11 cellular contexts compared by ENCODE assay signal in genomic region chr1:206814716-206815341, GRCh38. TPM values are rescaled to one million over a fixed set of nuclear protein-coding genes. Genes with fewer than 3 reads are reported as not detected.
A peak's percentile ranks its signal among the peaks of the same experiment; 100 is the strongest.
DNase-seq lines count a peak whose midpoint lies in the region; ATAC-seq, FAIRE-seq and TF ChIP-seq lines count a peak whose summit lies in the region.
"Had no signal": no experiment of that assay in that cellular context is flagged by ENCODE, and none has a peak within 500 bp of the region (broad histone marks: within the 10 kb centered on the region; RNA-seq: fewer than 3 reads in every experiment).

No MANE protein-coding gene starts in this region.

- peak; percentile 59 to 81 (median 68) for ATAC-seq in right lobe of liver
- no peak for ATAC-seq in upper lobe of right lung
- ATAC-seq in activated CD8-positive, alpha-beta T cell treated with anti-CD3 and anti-CD28 coated beads, Interleukin-2, amount 10 ng/mL, durations not matched to agents 7 days and 5 days: no peak
- no peak for ATAC-seq in HG02885 (IDR thresholded peaks at IDR 0.05; ENCODE audit: poor library complexity, unreplicated experiment)
- ATAC-seq: activated T-helper 17 cell treated with anti-CD3 and anti-CD28 coated beads, Interleukin-2, amount 50 U/mL, for 72 hours; gastroesophageal sphincter had no signal

- no peak overlapping the region for H2AFZ ChIP-seq in astrocyte (ENCODE audit: low read depth, low read length)

- H3K4me3 Mint-ChIP-seq in astrocyte (ENCODE audit: unreplicated experiment): no peak overlapping the region
- no peak overlapping the region for H3K4me3 Mint-ChIP-seq in activated CD8-positive, alpha-beta T cell treated with anti-CD3 and anti-CD28 coated beads, Interleukin-2, amount 10 ng/mL, durations not matched to agents 7 days and 5 days
- H3K4me3 Mint-ChIP-seq: activated T-helper 17 cell treated with anti-CD3 and anti-CD28 coated beads, Interleukin-2, amount 50 U/mL, for 72 hours had no signal

- peaks cover 4% of the 10 kb centered on the region for H3K27me3 Mint-ChIP-seq in astrocyte (ENCODE audit: low read depth, unreplicated experiment)
- no peaks in the 10 kb centered on the region for H3K27me3 Mint-ChIP-seq in activated CD8-positive, alpha-beta T cell treated with anti-CD3 and anti-CD28 coated beads, Interleukin-2, amount 10 ng/mL, durations not matched to agents 7 days and 5 days (ENCODE audit: low read depth)
- H3K27me3 Mint-ChIP-seq: activated T-helper 17 cell treated with anti-CD3 and anti-CD28 coated beads, Interleukin-2, amount 50 U/mL, for 72 hours had no signal

- 50% methylated on average over 2 of the region's 2 CpGs for WGBS in right lobe of liver (ENCODE audit: insufficient coverage, low coverage, low lambda C conversion rate, missing lambda C conversion rate)

- no peak for FAIRE-seq in astrocyte (lab: Jason Lieb, UNC)

- H3K79me2 ChIP-seq in astrocyte (ENCODE audit: insufficient read depth, low read length): no peaks in the 10 kb centered on the region

- intact Hi-C loops in right lobe of liver (cut with DNase I): no loop called here
- intact Hi-C loops in upper lobe of right lung (cut with DNase I): no loop called here

- peaks cover 2% of the 10 kb centered on the region for H3K27me3 ChIP-seq in astrocyte (ENCODE audit: insufficient read depth, low read length)
- no peaks in the 10 kb centered on the region for H3K27me3 ChIP-seq in right lobe of liver
- H3K27me3 ChIP-seq in upper lobe of right lung: no peaks in the 10 kb centered on the region
- H3K27me3 ChIP-seq: gastroesophageal sphincter had no signal

- CTCF ChIA-PET in activated CD8-positive, alpha-beta T cell treated with anti-CD3 and anti-CD28 coated beads, Interleukin-2, amount 10 ng/mL, durations not matched to agents 7 days and 5 days (lab: Charles Lee): interaction anchor here (1.5 to 2.7 kb wide), 4 partner anchors 88 to 167 kb away, joined by 3 to 9 read pairs (median 6); no protein-coding TSS in a partner anchor

- no peak for TF ChIP-seq POLR2A in right lobe of liver (IDR thresholded peaks at IDR 0.05)

- no peak overlapping the region for H3K27ac Mint-ChIP-seq in astrocyte (ENCODE audit: unreplicated experiment)
- no peak overlapping the region for H3K27ac Mint-ChIP-seq in activated CD8-positive, alpha-beta T cell treated with anti-CD3 and anti-CD28 coated beads, Interleukin-2, amount 10 ng/mL, durations not matched to agents 7 days and 5 days
- H3K27ac Mint-ChIP-seq: activated T-helper 17 cell treated with anti-CD3 and anti-CD28 coated beads, Interleukin-2, amount 50 U/mL, for 72 hours had no signal

- no peak overlapping the region for H3K9ac ChIP-seq in astrocyte (ENCODE audit: low read length)

- H4K20me1 ChIP-seq in astrocyte (ENCODE audit: insufficient read depth, low read length): no peaks in the 10 kb centered on the region

- H3K9me3 ChIP-seq in astrocyte (ENCODE audit: insufficient read depth, low read depth, low read length): no peaks in the 10 kb centered on the region
- peaks cover 0 to 3% (median 0%) of the 10 kb centered on the region in 4 donors for H3K9me3 ChIP-seq in right lobe of liver
- no peaks in the 10 kb centered on the region for H3K9me3 ChIP-seq in upper lobe of right lung

- H3K36me3 ChIP-seq in astrocyte (ENCODE audit: insufficient read depth, low read length) (no peaks in the 10 kb centered on the region), right lobe of liver (no peaks in the 10 kb centered on the region), upper lobe of right lung (no peaks in the 10 kb centered on the region)
- H3K36me3 ChIP-seq: gastroesophageal sphincter had no signal

- H3K36me3 Mint-ChIP-seq in astrocyte (ENCODE audit: low read depth, unreplicated experiment): no peaks in the 10 kb centered on the region
- H3K36me3 Mint-ChIP-seq in activated CD8-positive, alpha-beta T cell treated with anti-CD3 and anti-CD28 coated beads, Interleukin-2, amount 10 ng/mL, durations not matched to agents 7 days and 5 days (ENCODE audit: low read depth): peaks cover 20% of the 10 kb centered on the region

- H3K4me1 ChIP-seq in astrocyte (ENCODE audit: insufficient read depth, low read length) (no peaks in the 10 kb centered on the region), right lobe of liver (no peaks in the 10 kb centered on the region), upper lobe of right lung (no peaks in the 10 kb centered on the region)
- H3K4me1 ChIP-seq: gastroesophageal sphincter had no signal

- POLR2A ChIA-PET in activated CD8-positive, alpha-beta T cell treated with anti-CD3 and anti-CD28 coated beads, Interleukin-2, amount 10 ng/mL, durations not matched to agents 7 days and 5 days (lab: Charles Lee): no interaction called here

- no peak overlapping the region for H3K4me3 ChIP-seq in astrocyte (ENCODE audit: insufficient read depth, low read depth, low read length)
- no peak overlapping the region for H3K4me3 ChIP-seq in right lobe of liver
- H3K4me3 ChIP-seq in upper lobe of right lung: no peak overlapping the region
- H3K4me3 ChIP-seq: gastroesophageal sphincter had no signal

- H3K4me2 ChIP-seq in astrocyte (ENCODE audit: low read length): no peak overlapping the region

- H3K27ac ChIP-seq in astrocyte (ENCODE audit: low read depth, low read length): no peak overlapping the region
- no peak overlapping the region for H3K27ac ChIP-seq in right lobe of liver
- H3K27ac ChIP-seq in upper lobe of right lung: no peak overlapping the region
- H3K27ac ChIP-seq: gastroesophageal sphincter had no signal

- peaks cover 3% of the 10 kb centered on the region for H3K9me3 Mint-ChIP-seq in astrocyte (ENCODE audit: unreplicated experiment)
- peaks cover 16% of the 10 kb centered on the region for H3K9me3 Mint-ChIP-seq in activated CD8-positive, alpha-beta T cell treated with anti-CD3 and anti-CD28 coated beads, Interleukin-2, amount 10 ng/mL, durations not matched to agents 7 days and 5 days (ENCODE audit: insufficient read depth)
- H3K9me3 Mint-ChIP-seq: activated T-helper 17 cell treated with anti-CD3 and anti-CD28 coated beads, Interleukin-2, amount 50 U/mL, for 72 hours had no signal

- TF ChIP-seq CTCF in astrocyte (IDR thresholded peaks at IDR 0.05; ENCODE audit: insufficient read depth, low read depth, low read length) (no peak), right lobe of liver (IDR thresholded peaks at IDR 0.05) (no peak), upper lobe of right lung (IDR thresholded peaks at IDR 0.05) (no peak)

- peak; percentile 67 for DNase-seq in EL
- peak; percentile 73 for DNase-seq in NCI-H1092 treated with DMSO at 0.1 percent for 48 hours (lab: John Stamatoyannopoulos, UW)
- DNase-seq in astrocyte (ENCODE audit: low read depth): peak; percentile 64
- no peak for DNase-seq in right lobe of liver
- no peak for DNase-seq in upper lobe of right lung
- DNase-seq in activated CD8-positive, alpha-beta T cell treated with anti-CD3 and anti-CD28 coated beads, Interleukin-2, amount 10 ng/mL, durations not matched to agents 7 days and 5 days: no peak
- DNase-seq in NCI-H1048 (lab: John Stamatoyannopoulos, UW): no peak

- H3K4me1 Mint-ChIP-seq in astrocyte (ENCODE audit: low read depth, unreplicated experiment): no peaks in the 10 kb centered on the region
- H3K4me1 Mint-ChIP-seq in activated CD8-positive, alpha-beta T cell treated with anti-CD3 and anti-CD28 coated beads, Interleukin-2, amount 10 ng/mL, durations not matched to agents 7 days and 5 days (ENCODE audit: low read depth): peaks cover 40% of the 10 kb centered on the region

RNA-seq across cellular contexts. Expression of gene IL10, which starts 42.5 kb away (rescaled TPM):
- total RNA-seq in astrocyte (not detected in 2 replicates), right lobe of liver (1 to 10 TPM in 1 of 6 experiments, under 1 TPM in 3, not detected in 2; 0.26 to 2.2 (median 0.63) TPM), upper lobe of right lung (0.67 TPM)
- total RNA-seq in activated CD8-positive, alpha-beta T cell treated with anti-CD3 and anti-CD28 coated beads, Interleukin-2, amount 10 ng/mL, durations not matched to agents 7 days and 5 days: under 1 TPM in 1 of 2 experiments, not detected in 1; 0.32 TPM

RNA-seq across cellular contexts. Expression of gene IL19, which starts 44.3 kb away (rescaled TPM):
- total RNA-seq in astrocyte (0.23 TPM in 1 of 2 replicates, not detected in the other), right lobe of liver (not detected), upper lobe of right lung (not detected)
- not detected for total RNA-seq in activated CD8-positive, alpha-beta T cell treated with anti-CD3 and anti-CD28 coated beads, Interleukin-2, amount 10 ng/mL, durations not matched to agents 7 days and 5 days
- total RNA-seq: activated T-helper 17 cell treated with anti-CD3 and anti-CD28 coated beads, Interleukin-2, amount 50 U/mL, for 72 hours; posterior vena cava had no signal

RNA-seq across cellular contexts. Expression of gene IL20, which starts 50.6 kb away (rescaled TPM):
- not detected in 2 replicates for total RNA-seq in astrocyte
- total RNA-seq in right lobe of liver: not detected
- not detected for total RNA-seq in upper lobe of right lung
- not detected for total RNA-seq in activated CD8-positive, alpha-beta T cell treated with anti-CD3 and anti-CD28 coated beads, Interleukin-2, amount 10 ng/mL, durations not matched to agents 7 days and 5 days
- total RNA-seq: activated T-helper 17 cell treated with anti-CD3 and anti-CD28 coated beads, Interleukin-2, amount 50 U/mL, for 72 hours; gastroesophageal sphincter; posterior vena cava had no signal

Comparison
In these comparisons a context has a peak if more than half of its experiments do, and no peak if none do; other contexts are left out.
1. DNase-seq: peak in EL (single experiment), NCI-H1092 treated with DMSO at 0.1 percent for 48 hours (single experiment) and astrocyte (single experiment); none in right lobe of liver (0 of 3), upper lobe of right lung (single experiment), activated CD8-positive, alpha-beta T cell treated with anti-CD3 and anti-CD28 coated beads, Interleukin-2, amount 10 ng/mL, durations not matched to agents 7 days and 5 days (single experiment) and NCI-H1048 (single experiment).
2. ATAC-seq: peak in right lobe of liver (4 of 4); none in upper lobe of right lung (single experiment), activated CD8-positive, alpha-beta T cell treated with anti-CD3 and anti-CD28 coated beads, Interleukin-2, amount 10 ng/mL, durations not matched to agents 7 days and 5 days (single experiment) and HG02885 (single experiment).